ENCODE assay signal across 32 cellular contexts in genomic region chr11:6986487-6986886, GRCh38.
"Had no signal": no experiment of that assay in that cellular context is flagged by ENCODE, and none has a peak within 500 bp of the region (broad histone marks: within the 10 kb centered on the region; RNA-seq: fewer than 3 reads in every experiment).

No MANE protein-coding gene starts in this region.

- H3K4me1 ChIP-seq: adrenal gland, ascending aorta, body of pancreas, breast epithelium had no signal

- FAIRE-seq: astrocyte, bronchial epithelial cell had no signal

- H3K27ac ChIP-seq: adrenal gland, ascending aorta, body of pancreas, brain microvascular endothelial cell, breast epithelium, cardiac muscle cell had no signal

- DNase-seq: activated effector memory CD4-positive, alpha-beta T cell treated with anti-CD3 and anti-CD28 coated beads, Interleukin-2, amount 50 U/mL, for 16 hours; activated effector memory CD4-positive, alpha-beta T cell treated with Interleukin-2 at 50 U/mL for 16 hours; activated gamma-delta T cell; activated gamma-delta T cell treated with Interleukin-2 at 50 U/mL for 16 hours; activated naive CD4-positive, alpha-beta T cell; activated naive CD4-positive, alpha-beta T cell treated with anti-CD3 and anti-CD28 coated beads for 36 hours; activated naive CD4-positive, alpha-beta T cell treated with anti-CD3 and anti-CD28 coated beads, Interleukin-2, amount 10 ng/mL, durations not matched to agents 7 days and 5 days; activated naive CD4-positive, alpha-beta T cell treated with anti-CD3 and anti-CD28 coated beads, Interleukin-2, amount 50 U/mL, for 16 hours; activated naive CD4-positive, alpha-beta T cell treated with Interleukin-2 at 50 U/mL for 16 hours; activated naive CD8-positive, alpha-beta T cell treated with anti-CD3 and anti-CD28 coated beads for 36 hours; activated naive CD8-positive, alpha-beta T cell treated with anti-CD3 and anti-CD28 coated beads, Interleukin-2, amount 10 ng/mL, durations not matched to agents 7 days and 5 days; activated naive CD8-positive, alpha-beta T cell treated with anti-CD3 and anti-CD28 coated beads, Interleukin-2, amount 50 U/mL, for 24 hours; activated T-cell treated with anti-CD3 and anti-CD28 coated beads, Interleukin-2, amount 50 U/mL, for 4 hours; activated T-cell treated with anti-CD3 and anti-CD28 coated beads, Interleukin-2, amount 50 U/mL, for 48 hours; activated T-cell treated with anti-CD3 and anti-CD28 coated beads, Interleukin-2, amount 50 U/mL, for 72 hours; adrenal gland; amniotic stem cell; amygdala; anterior cingulate cortex; aorta; body of pancreas; brain microvascular endothelial cell; caudate nucleus; central memory CD4-positive, alpha-beta T cell; cerebellar nuclear complex had no signal

- H3K36me3 ChIP-seq: adrenal gland, ascending aorta, brain microvascular endothelial cell, breast epithelium, cardiac muscle cell had no signal

- H3K4me3 ChIP-seq: adrenal gland, ascending aorta, body of pancreas, breast epithelium, cardiac muscle cell had no signal

- ATAC-seq: activated naive CD4-positive, alpha-beta T cell treated with anti-CD3 and anti-CD28 coated beads, Interleukin-2, amount 50 U/mL, for 72 hours; activated naive CD8-positive, alpha-beta T cell treated with anti-CD3 and anti-CD28 coated beads, Interleukin-2, amount 50 U/mL, for 24 hours; activated T-cell treated with anti-CD3 and anti-CD28 coated beads, Interleukin-2, amount 50 U/mL, for 4 hours; activated T-cell treated with anti-CD3 and anti-CD28 coated beads, Interleukin-2, amount 50 U/mL, for 72 hours; activated T-helper 17 cell treated with anti-CD3 and anti-CD28 coated beads, Interleukin-2, amount 50 U/mL, for 72 hours; body of pancreas had no signal

- H3K9me3 ChIP-seq: adrenal gland, ascending aorta, body of pancreas, breast epithelium had no signal
